Comparison of ENCODE assay signal across 1 cellular context in the genomic region with DNA sequence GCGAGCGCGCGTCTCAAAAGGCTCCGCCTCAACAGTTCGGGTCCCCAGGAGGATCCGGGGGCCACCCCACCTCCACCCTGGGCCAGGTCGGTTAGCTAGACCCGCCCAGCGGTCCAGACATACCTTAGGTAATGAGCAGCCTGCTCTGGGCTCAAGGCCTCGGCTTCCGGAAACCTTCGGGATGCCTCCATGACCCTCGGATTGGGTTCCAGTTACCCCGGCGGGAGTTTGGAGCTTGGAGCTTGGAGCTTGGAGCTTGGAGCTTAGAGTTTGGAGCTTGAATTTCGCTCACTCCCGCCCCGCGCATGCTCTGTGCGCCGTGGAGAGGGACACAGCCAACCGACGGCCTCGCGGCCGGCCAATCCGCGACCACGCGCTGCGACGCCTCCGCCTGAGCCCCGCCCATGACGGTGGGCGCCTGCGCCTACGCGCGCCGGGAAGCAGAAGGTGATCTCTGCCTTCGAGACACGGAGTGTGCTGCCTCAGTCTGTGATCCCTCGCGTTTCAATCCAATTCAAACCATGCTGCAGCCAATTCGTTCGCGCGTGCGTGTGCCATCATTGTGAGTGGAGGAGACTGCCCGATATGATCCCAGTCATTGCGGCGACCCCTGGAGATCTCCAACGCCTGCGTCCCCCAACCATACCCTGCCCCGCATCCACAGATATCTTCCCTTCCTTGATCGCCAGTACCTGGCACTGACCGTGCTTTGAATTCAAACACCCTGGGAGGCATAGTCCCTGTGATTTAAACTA.
A peak's percentile ranks its signal among the peaks of the same experiment; 100 is the strongest.
TF ChIP-seq lines count a peak whose summit lies in the region.

A gene with protein sequence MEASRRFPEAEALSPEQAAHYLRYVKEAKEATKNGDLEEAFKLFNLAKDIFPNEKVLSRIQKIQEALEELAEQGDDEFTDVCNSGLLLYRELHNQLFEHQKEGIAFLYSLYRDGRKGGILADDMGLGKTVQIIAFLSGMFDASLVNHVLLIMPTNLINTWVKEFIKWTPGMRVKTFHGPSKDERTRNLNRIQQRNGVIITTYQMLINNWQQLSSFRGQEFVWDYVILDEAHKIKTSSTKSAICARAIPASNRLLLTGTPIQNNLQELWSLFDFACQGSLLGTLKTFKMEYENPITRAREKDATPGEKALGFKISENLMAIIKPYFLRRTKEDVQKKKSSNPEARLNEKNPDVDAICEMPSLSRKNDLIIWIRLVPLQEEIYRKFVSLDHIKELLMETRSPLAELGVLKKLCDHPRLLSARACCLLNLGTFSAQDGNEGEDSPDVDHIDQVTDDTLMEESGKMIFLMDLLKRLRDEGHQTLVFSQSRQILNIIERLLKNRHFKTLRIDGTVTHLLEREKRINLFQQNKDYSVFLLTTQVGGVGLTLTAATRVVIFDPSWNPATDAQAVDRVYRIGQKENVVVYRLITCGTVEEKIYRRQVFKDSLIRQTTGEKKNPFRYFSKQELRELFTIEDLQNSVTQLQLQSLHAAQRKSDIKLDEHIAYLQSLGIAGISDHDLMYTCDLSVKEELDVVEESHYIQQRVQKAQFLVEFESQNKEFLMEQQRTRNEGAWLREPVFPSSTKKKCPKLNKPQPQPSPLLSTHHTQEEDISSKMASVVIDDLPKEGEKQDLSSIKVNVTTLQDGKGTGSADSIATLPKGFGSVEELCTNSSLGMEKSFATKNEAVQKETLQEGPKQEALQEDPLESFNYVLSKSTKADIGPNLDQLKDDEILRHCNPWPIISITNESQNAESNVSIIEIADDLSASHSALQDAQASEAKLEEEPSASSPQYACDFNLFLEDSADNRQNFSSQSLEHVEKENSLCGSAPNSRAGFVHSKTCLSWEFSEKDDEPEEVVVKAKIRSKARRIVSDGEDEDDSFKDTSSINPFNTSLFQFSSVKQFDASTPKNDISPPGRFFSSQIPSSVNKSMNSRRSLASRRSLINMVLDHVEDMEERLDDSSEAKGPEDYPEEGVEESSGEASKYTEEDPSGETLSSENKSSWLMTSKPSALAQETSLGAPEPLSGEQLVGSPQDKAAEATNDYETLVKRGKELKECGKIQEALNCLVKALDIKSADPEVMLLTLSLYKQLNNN (minus strand): TSS at position 307 of the 755 bp plus-strand sequence. CDS start 116 bp downstream, at position 191.

TF ChIP-seq in HEK293, 187 proteins besides CTCF, POLR2A, EP300 and RAD21 (continued from another document and continues in another):
- TF ChIP-seq, protein P1, sequence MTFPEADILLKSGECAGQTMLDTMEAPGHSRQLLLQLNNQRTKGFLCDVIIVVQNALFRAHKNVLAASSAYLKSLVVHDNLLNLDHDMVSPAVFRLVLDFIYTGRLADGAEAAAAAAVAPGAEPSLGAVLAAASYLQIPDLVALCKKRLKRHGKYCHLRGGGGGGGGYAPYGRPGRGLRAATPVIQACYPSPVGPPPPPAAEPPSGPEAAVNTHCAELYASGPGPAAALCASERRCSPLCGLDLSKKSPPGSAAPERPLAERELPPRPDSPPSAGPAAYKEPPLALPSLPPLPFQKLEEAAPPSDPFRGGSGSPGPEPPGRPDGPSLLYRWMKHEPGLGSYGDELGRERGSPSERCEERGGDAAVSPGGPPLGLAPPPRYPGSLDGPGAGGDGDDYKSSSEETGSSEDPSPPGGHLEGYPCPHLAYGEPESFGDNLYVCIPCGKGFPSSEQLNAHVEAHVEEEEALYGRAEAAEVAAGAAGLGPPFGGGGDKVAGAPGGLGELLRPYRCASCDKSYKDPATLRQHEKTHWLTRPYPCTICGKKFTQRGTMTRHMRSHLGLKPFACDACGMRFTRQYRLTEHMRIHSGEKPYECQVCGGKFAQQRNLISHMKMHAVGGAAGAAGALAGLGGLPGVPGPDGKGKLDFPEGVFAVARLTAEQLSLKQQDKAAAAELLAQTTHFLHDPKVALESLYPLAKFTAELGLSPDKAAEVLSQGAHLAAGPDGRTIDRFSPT (tag by site-specific recombination; IDR thresholded peaks at IDR 0.05), result no peak
- peak; percentile 39 for TF ChIP-seq SP3 (tag by site-specific recombination; IDR thresholded peaks at IDR 0.05)
- TF ChIP-seq GLIS2 (tag by site-specific recombination; IDR thresholded peaks at IDR 0.05), result no peak
- peak; percentile 77 for TF ChIP-seq SP2 (tag by site-specific recombination; IDR thresholded peaks at IDR 0.05)
- TF ChIP-seq, protein P2, sequence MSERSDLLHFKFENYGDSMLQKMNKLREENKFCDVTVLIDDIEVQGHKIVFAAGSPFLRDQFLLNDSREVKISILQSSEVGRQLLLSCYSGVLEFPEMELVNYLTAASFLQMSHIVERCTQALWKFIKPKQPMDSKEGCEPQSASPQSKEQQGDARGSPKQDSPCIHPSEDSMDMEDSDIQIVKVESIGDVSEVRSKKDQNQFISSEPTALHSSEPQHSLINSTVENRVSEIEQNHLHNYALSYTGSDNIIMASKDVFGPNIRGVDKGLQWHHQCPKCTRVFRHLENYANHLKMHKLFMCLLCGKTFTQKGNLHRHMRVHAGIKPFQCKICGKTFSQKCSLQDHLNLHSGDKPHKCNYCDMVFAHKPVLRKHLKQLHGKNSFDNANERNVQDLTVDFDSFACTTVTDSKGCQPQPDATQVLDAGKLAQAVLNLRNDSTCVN (tag by site-specific recombination; optimal IDR thresholded peaks at IDR 0.05), result peak; percentile 80
- no peak for TF ChIP-seq ZNF610 (tag by site-specific recombination; IDR thresholded peaks at IDR 0.05; ENCODE audit: borderline replicate concordance)
- TF ChIP-seq, protein P3, sequence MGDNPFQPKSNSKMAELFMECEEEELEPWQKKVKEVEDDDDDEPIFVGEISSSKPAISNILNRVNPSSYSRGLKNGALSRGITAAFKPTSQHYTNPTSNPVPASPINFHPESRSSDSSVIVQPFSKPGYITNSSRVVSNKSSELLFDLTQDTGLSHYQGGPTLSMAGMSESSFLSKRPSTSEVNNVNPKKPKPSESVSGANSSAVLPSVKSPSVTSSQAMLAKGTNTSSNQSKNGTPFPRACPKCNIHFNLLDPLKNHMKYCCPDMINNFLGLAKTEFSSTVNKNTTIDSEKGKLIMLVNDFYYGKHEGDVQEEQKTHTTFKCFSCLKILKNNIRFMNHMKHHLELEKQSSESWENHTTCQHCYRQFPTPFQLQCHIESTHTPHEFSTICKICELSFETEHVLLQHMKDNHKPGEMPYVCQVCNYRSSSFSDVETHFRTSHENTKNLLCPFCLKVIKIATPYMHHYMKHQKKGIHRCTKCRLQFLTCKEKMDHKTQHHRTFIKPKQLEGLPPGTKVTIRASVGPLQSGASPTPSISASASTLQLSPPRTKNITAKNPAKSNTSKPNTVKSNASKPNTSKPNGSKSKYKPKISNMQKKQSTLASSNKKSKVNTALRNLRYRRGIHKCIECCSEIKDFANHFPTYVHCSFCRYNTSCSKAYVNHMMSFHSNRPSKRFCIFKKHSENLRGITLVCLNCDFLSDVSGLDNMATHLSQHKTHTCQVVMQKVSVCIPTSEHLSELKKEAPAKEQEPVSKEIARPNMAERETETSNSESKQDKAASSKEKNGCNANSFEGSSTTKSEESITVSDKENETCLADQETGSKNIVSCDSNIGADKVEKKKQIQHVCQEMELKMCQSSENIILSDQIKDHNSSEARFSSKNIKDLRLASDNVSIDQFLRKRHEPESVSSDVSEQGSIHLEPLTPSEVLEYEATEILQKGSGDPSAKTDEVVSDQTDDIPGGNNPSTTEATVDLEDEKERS (tag by site-specific recombination; IDR thresholded peaks at IDR 0.05), result peak; percentile 75; the same call in 1 of the 2 replicates
- TF ChIP-seq ZXDB (tag by site-specific recombination; IDR thresholded peaks at IDR 0.05), result peak; percentile 27; the same call in 1 of the 2 replicates
- TF ChIP-seq, protein P4, sequence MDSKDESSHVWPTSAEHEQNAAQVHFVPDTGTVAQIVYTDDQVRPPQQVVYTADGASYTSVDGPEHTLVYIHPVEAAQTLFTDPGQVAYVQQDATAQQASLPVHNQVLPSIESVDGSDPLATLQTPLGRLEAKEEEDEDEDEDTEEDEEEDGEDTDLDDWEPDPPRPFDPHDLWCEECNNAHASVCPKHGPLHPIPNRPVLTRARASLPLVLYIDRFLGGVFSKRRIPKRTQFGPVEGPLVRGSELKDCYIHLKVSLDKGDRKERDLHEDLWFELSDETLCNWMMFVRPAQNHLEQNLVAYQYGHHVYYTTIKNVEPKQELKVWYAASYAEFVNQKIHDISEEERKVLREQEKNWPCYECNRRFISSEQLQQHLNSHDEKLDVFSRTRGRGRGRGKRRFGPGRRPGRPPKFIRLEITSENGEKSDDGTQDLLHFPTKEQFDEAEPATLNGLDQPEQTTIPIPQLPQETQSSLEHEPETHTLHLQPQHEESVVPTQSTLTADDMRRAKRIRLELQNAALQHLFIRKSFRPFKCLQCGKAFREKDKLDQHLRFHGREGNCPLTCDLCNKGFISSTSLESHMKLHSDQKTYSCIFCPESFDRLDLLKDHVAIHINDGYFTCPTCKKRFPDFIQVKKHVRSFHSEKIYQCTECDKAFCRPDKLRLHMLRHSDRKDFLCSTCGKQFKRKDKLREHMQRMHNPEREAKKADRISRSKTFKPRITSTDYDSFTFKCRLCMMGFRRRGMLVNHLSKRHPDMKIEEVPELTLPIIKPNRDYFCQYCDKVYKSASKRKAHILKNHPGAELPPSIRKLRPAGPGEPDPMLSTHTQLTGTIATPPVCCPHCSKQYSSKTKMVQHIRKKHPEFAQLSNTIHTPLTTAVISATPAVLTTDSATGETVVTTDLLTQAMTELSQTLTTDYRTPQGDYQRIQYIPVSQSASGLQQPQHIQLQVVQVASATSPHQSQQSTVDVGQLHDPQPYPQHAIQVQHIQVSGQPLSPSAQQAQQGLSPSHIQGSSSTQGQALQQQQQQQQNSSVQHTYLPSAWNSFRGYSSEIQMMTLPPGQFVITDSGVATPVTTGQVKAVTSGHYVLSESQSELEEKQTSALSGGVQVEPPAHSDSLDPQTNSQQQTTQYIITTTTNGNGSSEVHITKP (tag by site-specific recombination; IDR thresholded peaks at IDR 0.05), result no peak
- TF ChIP-seq, protein P5, sequence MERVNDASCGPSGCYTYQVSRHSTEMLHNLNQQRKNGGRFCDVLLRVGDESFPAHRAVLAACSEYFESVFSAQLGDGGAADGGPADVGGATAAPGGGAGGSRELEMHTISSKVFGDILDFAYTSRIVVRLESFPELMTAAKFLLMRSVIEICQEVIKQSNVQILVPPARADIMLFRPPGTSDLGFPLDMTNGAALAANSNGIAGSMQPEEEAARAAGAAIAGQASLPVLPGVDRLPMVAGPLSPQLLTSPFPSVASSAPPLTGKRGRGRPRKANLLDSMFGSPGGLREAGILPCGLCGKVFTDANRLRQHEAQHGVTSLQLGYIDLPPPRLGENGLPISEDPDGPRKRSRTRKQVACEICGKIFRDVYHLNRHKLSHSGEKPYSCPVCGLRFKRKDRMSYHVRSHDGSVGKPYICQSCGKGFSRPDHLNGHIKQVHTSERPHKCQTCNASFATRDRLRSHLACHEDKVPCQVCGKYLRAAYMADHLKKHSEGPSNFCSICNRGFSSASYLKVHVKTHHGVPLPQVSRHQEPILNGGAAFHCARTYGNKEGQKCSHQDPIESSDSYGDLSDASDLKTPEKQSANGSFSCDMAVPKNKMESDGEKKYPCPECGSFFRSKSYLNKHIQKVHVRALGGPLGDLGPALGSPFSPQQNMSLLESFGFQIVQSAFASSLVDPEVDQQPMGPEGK (tag by site-specific recombination; IDR thresholded peaks at IDR 0.05), result no peak
- no peak for TF ChIP-seq ZNF664 (tag by site-specific recombination; IDR thresholded peaks at IDR 0.05)
- no peak for TF ChIP-seq ZNF391 (tag by site-specific recombination; IDR thresholded peaks at IDR 0.05; ENCODE audit: borderline replicate concordance, low read depth)
- peak; percentile 45; the same call in 1 of the 2 replicates for TF ChIP-seq ZNF324 (tag by site-specific recombination; IDR thresholded peaks at IDR 0.05)
- peak; percentile 93 for TF ChIP-seq IKZF3 (tag by site-specific recombination; IDR thresholded peaks at IDR 0.05)
- no peak for TF ChIP-seq ZNF37A (tag by site-specific recombination; IDR thresholded peaks at IDR 0.05)
- peak; percentile 34; the same call in 1 of the 2 replicates for TF ChIP-seq ZNF600 (tag by site-specific recombination; IDR thresholded peaks at IDR 0.05)
- TF ChIP-seq, protein P6, sequence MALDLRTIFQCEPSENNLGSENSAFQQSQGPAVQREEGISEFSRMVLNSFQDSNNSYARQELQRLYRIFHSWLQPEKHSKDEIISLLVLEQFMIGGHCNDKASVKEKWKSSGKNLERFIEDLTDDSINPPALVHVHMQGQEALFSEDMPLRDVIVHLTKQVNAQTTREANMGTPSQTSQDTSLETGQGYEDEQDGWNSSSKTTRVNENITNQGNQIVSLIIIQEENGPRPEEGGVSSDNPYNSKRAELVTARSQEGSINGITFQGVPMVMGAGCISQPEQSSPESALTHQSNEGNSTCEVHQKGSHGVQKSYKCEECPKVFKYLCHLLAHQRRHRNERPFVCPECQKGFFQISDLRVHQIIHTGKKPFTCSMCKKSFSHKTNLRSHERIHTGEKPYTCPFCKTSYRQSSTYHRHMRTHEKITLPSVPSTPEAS (tag by site-specific recombination; IDR thresholded peaks at IDR 0.05), result no peak
- TF ChIP-seq SP7 (tag by site-specific recombination; IDR thresholded peaks at IDR 0.05), result no peak
- TF ChIP-seq, protein P7, sequence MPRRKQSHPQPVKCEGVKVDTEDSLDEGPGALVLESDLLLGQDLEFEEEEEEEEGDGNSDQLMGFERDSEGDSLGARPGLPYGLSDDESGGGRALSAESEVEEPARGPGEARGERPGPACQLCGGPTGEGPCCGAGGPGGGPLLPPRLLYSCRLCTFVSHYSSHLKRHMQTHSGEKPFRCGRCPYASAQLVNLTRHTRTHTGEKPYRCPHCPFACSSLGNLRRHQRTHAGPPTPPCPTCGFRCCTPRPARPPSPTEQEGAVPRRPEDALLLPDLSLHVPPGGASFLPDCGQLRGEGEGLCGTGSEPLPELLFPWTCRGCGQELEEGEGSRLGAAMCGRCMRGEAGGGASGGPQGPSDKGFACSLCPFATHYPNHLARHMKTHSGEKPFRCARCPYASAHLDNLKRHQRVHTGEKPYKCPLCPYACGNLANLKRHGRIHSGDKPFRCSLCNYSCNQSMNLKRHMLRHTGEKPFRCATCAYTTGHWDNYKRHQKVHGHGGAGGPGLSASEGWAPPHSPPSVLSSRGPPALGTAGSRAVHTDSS (tag by site-specific recombination; IDR thresholded peaks at IDR 0.05), result no peak
- TF ChIP-seq KLF10 (tag by site-specific recombination; IDR thresholded peaks at IDR 0.05), result 0 out of 2 replicates have a peak, but pooled peaks have one; percentile 21
- 0 out of 2 replicates have a peak, but pooled peaks have one; percentile 23 for TF ChIP-seq ZNF660 (tag by site-specific recombination; IDR thresholded peaks at IDR 0.05)
- TF ChIP-seq ZNF558 (tag by site-specific recombination; IDR thresholded peaks at IDR 0.05), result no peak
- peak; percentile 42; the same call in 1 of the 2 replicates for TF ChIP-seq ZNF335 (tag by site-specific recombination; conservative IDR thresholded peaks at IDR 0.05)
- peak; percentile 33; the same call in 1 of the 2 replicates for TF ChIP-seq ZNF341 (tag by site-specific recombination; IDR thresholded peaks at IDR 0.05; ENCODE audit: low read depth)
- TF ChIP-seq ZBTB17 (tag by site-specific recombination; IDR thresholded peaks at IDR 0.05), result peak; percentile 64
- TF ChIP-seq ZFHX2 (tag by site-specific recombination; conservative IDR thresholded peaks at IDR 0.05), result peak; percentile 94
- TF ChIP-seq ZNF121 (tag by site-specific recombination; IDR thresholded peaks at IDR 0.05), result no peak
